ENCODE assay signal across 10 cellular contexts in the genomic region with DNA sequence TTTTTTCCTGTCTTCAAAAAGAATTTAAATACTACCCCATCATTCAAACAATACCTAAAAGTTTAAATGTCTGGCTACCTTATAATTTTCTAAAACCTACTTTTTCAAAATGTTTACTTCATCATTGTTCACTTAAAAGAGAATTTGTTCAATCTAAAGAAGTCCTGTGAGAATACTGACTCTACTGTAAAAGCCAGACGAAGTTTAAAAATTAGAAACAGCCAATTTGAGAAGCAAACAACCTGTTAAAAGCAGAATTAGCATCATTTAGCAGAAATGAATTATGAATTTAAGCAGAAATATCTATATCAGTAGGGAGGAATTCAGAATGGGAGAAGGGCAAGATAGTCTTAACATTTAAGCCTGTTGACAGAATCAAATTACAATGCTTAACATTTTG. TPM values are rescaled to one million over a fixed set of nuclear protein-coding genes. Genes with fewer than 3 reads are reported as not detected.
A peak's percentile ranks its signal among the peaks of the same experiment; 100 is the strongest.
DNase-seq lines count a peak whose midpoint lies in the region; ATAC-seq and TF ChIP-seq lines count a peak whose summit lies in the region.
"Had no signal": no experiment of that assay in that cellular context is flagged by ENCODE, and none has a peak within 500 bp of the region (broad histone marks: within the 10 kb centered on the region; RNA-seq: fewer than 3 reads in every experiment).

No MANE protein-coding gene starts in this region.

- in situ Hi-C loops in HAP-1 (cut with MboI; ENCODE audit: low sequenced_read_pairs) = no loop called here

- H3K4me3 Mint-ChIP-seq in osteocyte (ENCODE audit: unreplicated experiment) (no peak overlapping the region), nephron progenitor cell (no peak overlapping the region)

- H3K27ac ChIP-seq in BLaER1 (peak overlapping the region; percentile 28), WERI-Rb-1 (peak overlapping the region; percentile 98)

- H3K9me3 ChIP-seq in BLaER1 (no peaks in the 10 kb centered on the region), HAP-1 (no peaks in the 10 kb centered on the region), WERI-Rb-1 (ENCODE audit: severe bottlenecking) (no peaks in the 10 kb centered on the region)

- no peak for ATAC-seq in HG03280 (IDR thresholded peaks at IDR 0.05; ENCODE audit: unreplicated experiment)
- no peak for ATAC-seq in HG02759 (IDR thresholded peaks at IDR 0.05; ENCODE audit: unreplicated experiment)

- H3K4me1 Mint-ChIP-seq in osteocyte (ENCODE audit: unreplicated experiment) (peaks cover 50% of the 10 kb centered on the region), nephron progenitor cell (peaks cover 38% of the 10 kb centered on the region)

- DNase-seq in HAP-1 (ENCODE audit: low spot score in 2 of 2) (no peak), WERI-Rb-1 (no peak), kidney epithelial cell (ENCODE audit: low read depth) (no peak), osteocyte (ENCODE audit: extremely low spot score, unreplicated experiment) (no peak), nephron progenitor cell (no peak)
- DNase-seq: aorta, DMS79 had no signal

- H3K27me3 Mint-ChIP-seq in osteocyte (ENCODE audit: unreplicated experiment) = no peaks in the 10 kb centered on the region
- H3K27me3 Mint-ChIP-seq in nephron progenitor cell (ENCODE audit: low read depth, poor library complexity) = no peaks in the 10 kb centered on the region

- H4K20me1 ChIP-seq in BLaER1 = peaks cover 14% of the 10 kb centered on the region; the same call in 1 of the 2 replicates

- peaks cover 52% of the 10 kb centered on the region for H3K4me1 ChIP-seq in BLaER1
- peaks cover 46% of the 10 kb centered on the region for H3K4me1 ChIP-seq in HAP-1

- H3K36me3 ChIP-seq in BLaER1 = peaks cover 26% of the 10 kb centered on the region
- no peaks in the 10 kb centered on the region for H3K36me3 ChIP-seq in HAP-1 (replicated peaks)
- peaks cover 52% of the 10 kb centered on the region for H3K36me3 ChIP-seq in WERI-Rb-1
- H3K36me3 ChIP-seq in kidney epithelial cell (ENCODE audit: control insufficient read depth, insufficient read depth, low read length) = no peaks in the 10 kb centered on the region

- H3K4me3 ChIP-seq in BLaER1 (peak overlapping the region; percentile 86; the same call in 1 of the 2 replicates), HAP-1 (peak overlapping the region; percentile 90), WERI-Rb-1 (ENCODE audit: low read depth, low read length) (peak overlapping the region; percentile 77), kidney epithelial cell (ENCODE audit: low read depth, low read length) (peak overlapping the region; percentile 64)

- H3K27me3 ChIP-seq in BLaER1 = no peaks in the 10 kb centered on the region
- no peaks in the 10 kb centered on the region for H3K27me3 ChIP-seq in HAP-1 (ENCODE audit: low read depth)
- no peaks in the 10 kb centered on the region for H3K27me3 ChIP-seq in WERI-Rb-1 (ENCODE audit: insufficient read depth, low read depth, severe bottlenecking)
- H3K27me3 ChIP-seq in kidney epithelial cell (ENCODE audit: control insufficient read depth, insufficient read depth, low read length) = no peaks in the 10 kb centered on the region

- peak overlapping the region; percentile 90 for H3K4me2 ChIP-seq in BLaER1

- H3K36me3 Mint-ChIP-seq in osteocyte (ENCODE audit: unreplicated experiment) (no peaks in the 10 kb centered on the region), nephron progenitor cell (ENCODE audit: low read depth) (peaks cover 35% of the 10 kb centered on the region)

- H3K9me3 Mint-ChIP-seq in osteocyte (ENCODE audit: unreplicated experiment) (no peaks in the 10 kb centered on the region), nephron progenitor cell (no peaks in the 10 kb centered on the region)

- no peak for TF ChIP-seq CTCF in WERI-Rb-1 (IDR thresholded peaks at IDR 0.05; ENCODE audit: low read depth, low read length)
- TF ChIP-seq CTCF in kidney epithelial cell (IDR thresholded peaks at IDR 0.05; ENCODE audit: insufficient read depth, low read length, poor library complexity, severe bottlenecking) = no peak
- no peak for TF ChIP-seq CTCF in osteocyte (IDR thresholded peaks at IDR 0.05)
- no peak for TF ChIP-seq CTCF in nephron progenitor cell (IDR thresholded peaks at IDR 0.05)

- H3K27ac Mint-ChIP-seq in osteocyte (ENCODE audit: unreplicated experiment) (no peak overlapping the region), nephron progenitor cell (no peak overlapping the region)

- peak overlapping the region; percentile 92 for H3K9ac ChIP-seq in BLaER1

RNA-seq across cellular contexts. Expression of a gene that starts 2.1 kb away (rescaled TPM):
- total RNA-seq in kidney epithelial cell (25.7 and 42.8 TPM in 2 replicates), osteocyte (50.5 and 60.2 TPM in 2 replicates)

RNA-seq across cellular contexts. Expression of a gene that starts 2.6 kb away (rescaled TPM):
- total RNA-seq in kidney epithelial cell (7.4 and 8.1 TPM in 2 replicates), osteocyte (11.1 TPM in 2 replicates)

RNA-seq across cellular contexts. Expression of a gene that starts 46.2 kb away (rescaled TPM):
- total RNA-seq in kidney epithelial cell (27.0 and 30.2 TPM in 2 replicates), osteocyte (32.6 and 35.9 TPM in 2 replicates)

RNA-seq across cellular contexts. Expression of a gene that starts 56.9 kb away (rescaled TPM):
- total RNA-seq in kidney epithelial cell (19.6 and 24.0 TPM in 2 replicates), osteocyte (18.5 and 21.5 TPM in 2 replicates)
